15 cellular contexts compared by ENCODE assay signal in the genomic region with DNA sequence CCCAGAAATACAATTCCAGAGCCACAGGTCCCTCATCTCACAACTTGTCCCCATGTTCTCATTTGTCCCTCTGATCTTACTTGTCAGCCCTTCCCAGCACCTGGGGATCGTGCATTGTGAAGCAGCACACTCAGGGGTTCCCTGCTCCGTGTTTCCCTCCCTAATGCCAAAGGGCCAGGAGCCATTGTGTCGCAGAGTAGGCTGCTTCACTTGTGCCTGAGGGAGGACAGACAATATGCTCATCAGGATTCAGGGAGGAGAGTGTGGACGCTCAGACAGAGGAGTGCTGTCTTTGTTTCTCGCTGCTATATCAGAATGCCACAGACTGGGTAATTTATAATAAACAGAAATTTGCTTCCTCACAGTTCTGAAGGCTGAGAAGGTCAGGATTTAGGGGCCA.
A peak's percentile ranks its signal among the peaks of the same experiment; 100 is the strongest.
DNase-seq lines count a peak whose midpoint lies in the region; ATAC-seq and TF ChIP-seq lines count a peak whose summit lies in the region.
"Had no signal": no experiment of that assay in that cellular context is flagged by ENCODE, and none has a peak within 500 bp of the region (broad histone marks: within the 10 kb centered on the region; RNA-seq: fewer than 3 reads in every experiment).

No MANE protein-coding gene starts in this region.

- H3K4me3 Mint-ChIP-seq in activated CD8-positive, alpha-beta T cell treated with anti-CD3 and anti-CD28 coated beads, Interleukin-2, amount 10 ng/mL, durations not matched to agents 7 days and 5 days: no peak overlapping the region
- no peak overlapping the region for H3K4me3 Mint-ChIP-seq in activated CD8-positive, alpha-beta T cell treated with anti-CD3 and anti-CD28 coated beads for 36 hours
- H3K4me3 Mint-ChIP-seq: CD8-positive, alpha-beta memory T cell had no signal

- no peaks in the 10 kb centered on the region for H3K4me1 Mint-ChIP-seq in activated CD8-positive, alpha-beta T cell treated with anti-CD3 and anti-CD28 coated beads, Interleukin-2, amount 10 ng/mL, durations not matched to agents 7 days and 5 days (ENCODE audit: low read depth)
- H3K4me1 Mint-ChIP-seq in activated CD8-positive, alpha-beta T cell treated with anti-CD3 and anti-CD28 coated beads for 36 hours (ENCODE audit: low read depth): no peaks in the 10 kb centered on the region
- H3K4me1 Mint-ChIP-seq: CD8-positive, alpha-beta memory T cell had no signal

- ATAC-seq in activated CD8-positive, alpha-beta T cell treated with anti-CD3 and anti-CD28 coated beads, Interleukin-2, amount 10 ng/mL, durations not matched to agents 7 days and 5 days: no peak
- ATAC-seq in activated CD8-positive, alpha-beta T cell treated with anti-CD3 and anti-CD28 coated beads for 36 hours: no peak
- no peak for ATAC-seq in right cardiac atrium

- WGBS in right cardiac atrium: 72% methylated on average over 5 of the region's 5 CpGs

- H3K27me3 ChIP-seq in adipocyte (replicated peaks; ENCODE audit: control insufficient read depth, insufficient read depth, low read length) (no peaks in the 10 kb centered on the region), neuron (ENCODE audit: insufficient read depth, low read length) (no peaks in the 10 kb centered on the region), right cardiac atrium (ENCODE audit: control insufficient read depth, insufficient read depth) (no peaks in the 10 kb centered on the region)
- H3K27me3 ChIP-seq: BLaER1 had no signal

- no peak overlapping the region for H3K9ac ChIP-seq in adipocyte (ENCODE audit: low read length)
- H3K9ac ChIP-seq: BLaER1 had no signal

- CTCF ChIA-PET in activated CD8-positive, alpha-beta T cell treated with anti-CD3 and anti-CD28 coated beads, Interleukin-2, amount 10 ng/mL, durations not matched to agents 7 days and 5 days (lab: Charles Lee): no interaction called here
- CTCF ChIA-PET in activated CD8-positive, alpha-beta T cell treated with anti-CD3 and anti-CD28 coated beads for 36 hours (lab: Charles Lee): no interaction called here

- H3K27ac ChIP-seq in right cardiac atrium (ENCODE audit: low read length): no peak overlapping the region
- H3K27ac ChIP-seq: BLaER1, HL-60 had no signal

- POLR2A ChIA-PET in activated CD8-positive, alpha-beta T cell treated with anti-CD3 and anti-CD28 coated beads, Interleukin-2, amount 10 ng/mL, durations not matched to agents 7 days and 5 days (lab: Charles Lee): no interaction called here
- POLR2A ChIA-PET in activated CD8-positive, alpha-beta T cell treated with anti-CD3 and anti-CD28 coated beads for 36 hours (lab: Charles Lee): no interaction called here

- no peak for DNase-seq in activated CD8-positive, alpha-beta T cell treated with anti-CD3 and anti-CD28 coated beads, Interleukin-2, amount 10 ng/mL, durations not matched to agents 7 days and 5 days
- DNase-seq in activated CD8-positive, alpha-beta T cell treated with anti-CD3 and anti-CD28 coated beads for 36 hours: no peak
- DNase-seq in LNCaP clone FGC (ENCODE audit: low read depth) (no peak), adipocyte (ENCODE audit: low read depth) (no peak), mucosa of gallbladder (ENCODE audit: low spot score) (no peak), right cardiac atrium (no peak)
- DNase-seq in stimulated activated CD4-positive, alpha-beta T cell treated with anti-CD3 and anti-CD28 coated beads, Interleukin-4, amount 100 ng/mL, for 1 hour: no peak
- DNase-seq: 8988T; AML-193; Caco-2; CD8-positive, alpha-beta memory T cell; H7 had no signal

- H3K9me3 ChIP-seq in adipocyte (ENCODE audit: control insufficient read depth, low read length): no peaks in the 10 kb centered on the region
- H3K9me3 ChIP-seq in neuron (ENCODE audit: low read length): no peaks in the 10 kb centered on the region
- no peaks in the 10 kb centered on the region for H3K9me3 ChIP-seq in right cardiac atrium (ENCODE audit: control insufficient read depth, low read length)
- H3K9me3 ChIP-seq: BLaER1, Caco-2 had no signal

- no peak for TF ChIP-seq CTCF in activated CD8-positive, alpha-beta T cell treated with anti-CD3 and anti-CD28 coated beads for 36 hours (IDR thresholded peaks at IDR 0.05)
- TF ChIP-seq CTCF in LNCaP clone FGC (IDR thresholded peaks at IDR 0.05; ENCODE audit: control insufficient read depth, extremely low read depth, insufficient read depth): no peak

- H3K27ac Mint-ChIP-seq in activated CD8-positive, alpha-beta T cell treated with anti-CD3 and anti-CD28 coated beads, Interleukin-2, amount 10 ng/mL, durations not matched to agents 7 days and 5 days: peak overlapping the region; percentile 44
- no peak overlapping the region for H3K27ac Mint-ChIP-seq in activated CD8-positive, alpha-beta T cell treated with anti-CD3 and anti-CD28 coated beads for 36 hours
- H3K27ac Mint-ChIP-seq: CD8-positive, alpha-beta memory T cell had no signal

- H2AFZ ChIP-seq in neuron (ENCODE audit: low read depth, low read length): peak overlapping the region; percentile 39

- H3K4me1 ChIP-seq in adipocyte (ENCODE audit: control insufficient read depth, insufficient read depth, low read length): peaks cover 19% of the 10 kb centered on the region
- H3K4me1 ChIP-seq in neuron (ENCODE audit: insufficient read depth, low read length): peaks cover 4% of the 10 kb centered on the region
- H3K4me1 ChIP-seq in right cardiac atrium (ENCODE audit: control insufficient read depth, insufficient read depth, low read length): no peaks in the 10 kb centered on the region
- H3K4me1 ChIP-seq: BLaER1, Caco-2 had no signal

- H3K27me3 Mint-ChIP-seq in activated CD8-positive, alpha-beta T cell treated with anti-CD3 and anti-CD28 coated beads, Interleukin-2, amount 10 ng/mL, durations not matched to agents 7 days and 5 days (ENCODE audit: low read depth): no peaks in the 10 kb centered on the region
- no peaks in the 10 kb centered on the region for H3K27me3 Mint-ChIP-seq in activated CD8-positive, alpha-beta T cell treated with anti-CD3 and anti-CD28 coated beads for 36 hours
- H3K27me3 Mint-ChIP-seq: CD8-positive, alpha-beta memory T cell had no signal

- H3K4me3 ChIP-seq in LNCaP clone FGC (ENCODE audit: low read depth, low read length) (peak overlapping the region; percentile 59), adipocyte (ENCODE audit: low read length) (peak overlapping the region; percentile 83), neuron (ENCODE audit: low read length) (no peak overlapping the region), right cardiac atrium (ENCODE audit: low read length) (no peak overlapping the region)
- H3K4me3 ChIP-seq: BLaER1 had no signal

- no peaks in the 10 kb centered on the region for H3K36me3 Mint-ChIP-seq in activated CD8-positive, alpha-beta T cell treated with anti-CD3 and anti-CD28 coated beads, Interleukin-2, amount 10 ng/mL, durations not matched to agents 7 days and 5 days (ENCODE audit: low read depth)
- H3K36me3 Mint-ChIP-seq in activated CD8-positive, alpha-beta T cell treated with anti-CD3 and anti-CD28 coated beads for 36 hours (ENCODE audit: low read depth): peaks cover 2% of the 10 kb centered on the region
- H3K36me3 Mint-ChIP-seq: CD8-positive, alpha-beta memory T cell had no signal

- H3K9me3 Mint-ChIP-seq in activated CD8-positive, alpha-beta T cell treated with anti-CD3 and anti-CD28 coated beads, Interleukin-2, amount 10 ng/mL, durations not matched to agents 7 days and 5 days (ENCODE audit: insufficient read depth): peaks cover 9% of the 10 kb centered on the region
- peaks cover 17% of the 10 kb centered on the region for H3K9me3 Mint-ChIP-seq in activated CD8-positive, alpha-beta T cell treated with anti-CD3 and anti-CD28 coated beads for 36 hours

- H3K36me3 ChIP-seq in adipocyte (ENCODE audit: control insufficient read depth, insufficient read depth, low read length, severe bottlenecking): peaks cover 5% of the 10 kb centered on the region
- H3K36me3 ChIP-seq in neuron (ENCODE audit: insufficient read depth, low read length): no peaks in the 10 kb centered on the region
- H3K36me3 ChIP-seq: BLaER1 had no signal

- intact Hi-C loops in activated CD8-positive, alpha-beta T cell treated with anti-CD3 and anti-CD28 coated beads for 36 hours (cut with micrococcal nuclease): no loop called here
- intact Hi-C loops in right cardiac atrium (cut with DNase I): no loop called here

Comparison
In these comparisons a context has a peak if more than half of its experiments do, and no peak if none do; other contexts are left out.
1. H3K4me3 ChIP-seq: peak in LNCaP clone FGC (single experiment) and adipocyte (single experiment); none in neuron (single experiment) and right cardiac atrium (single experiment).